Comparison of ENCODE assay signal across 8 cellular contexts in the genomic region with DNA sequence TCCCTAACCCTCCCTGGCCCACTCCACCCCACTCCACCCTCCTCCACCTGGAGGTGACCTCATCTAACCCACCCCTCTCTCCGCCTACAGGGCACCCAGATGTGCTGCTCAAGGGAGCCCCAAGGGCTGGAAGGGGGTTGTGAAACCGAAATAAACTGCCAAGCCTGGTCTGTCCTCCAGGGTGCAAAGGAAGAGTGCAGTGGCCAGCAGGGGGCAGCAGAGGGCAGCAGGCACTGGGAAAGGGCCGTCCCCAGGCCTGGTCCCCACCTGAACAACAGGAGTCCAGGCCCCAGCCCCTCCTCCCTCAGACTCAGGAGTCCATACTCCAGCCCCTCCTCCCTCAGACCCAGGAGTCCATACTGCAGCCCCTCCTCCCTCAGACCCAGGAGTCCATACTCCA. TPM values are rescaled to one million over a fixed set of nuclear protein-coding genes. Genes with fewer than 3 reads are reported as not detected.
A peak's percentile ranks its signal among the peaks of the same experiment; 100 is the strongest.
DNase-seq lines count a peak whose midpoint lies in the region; ATAC-seq lines count a peak whose summit lies in the region.

No MANE protein-coding gene starts in this region.

- H3K27ac ChIP-seq in caudate nucleus (ENCODE audit: low read depth, low read length): no peak overlapping the region

- ATAC-seq in HG02884 (IDR thresholded peaks at IDR 0.05; ENCODE audit: unreplicated experiment) (peak; percentile 55), left colon (peak; percentile 79), HG02852 (IDR thresholded peaks at IDR 0.05; ENCODE audit: unreplicated experiment) (no peak)

- intact Hi-C loops in left colon (cut with DNase I, micrococcal nuclease): loop anchor here in 1 of 2 donors (5.0 kb wide), 1 partner anchor 42 kb away; no protein-coding TSS in a partner anchor

- peak; percentile 80 for DNase-seq in ELR (ENCODE audit: low read depth)
- peak; percentile 62 for DNase-seq in NCI-H345 (lab: John Stamatoyannopoulos, UW)
- peak; percentile 88 for DNase-seq in activated CD4-positive, CD25-positive, alpha-beta regulatory T cell treated with anti-CD3 and anti-CD28 coated beads, Interleukin-2, amount 50 U/mL, for 72 hours
- DNase-seq in caudate nucleus (lab: John Stamatoyannopoulos, UW): peak in 46 of 61 donors; percentile 3 to 63 (median 26)
- peak; percentile 70 to 89 for DNase-seq in left colon
- DNase-seq in stimulated activated CD4-positive, alpha-beta T cell treated with anti-CD3 and anti-CD28 coated beads, TNF-alpha, amount 100 ng/mL, for 1 hour (ENCODE audit: low read depth in 3 of 3, low spot score in 1 of 3): peak; percentile 51 to 79 (median 65)

RNA-seq across cellular contexts. Expression of a gene that starts 8.4 kb away (rescaled TPM):
- total RNA-seq in left colon: 10 to 100 TPM; 21.4 to 21.7 TPM

RNA-seq across cellular contexts. Expression of a gene that starts 22.8 kb away (rescaled TPM):
- total RNA-seq in left colon: 10 to 100 TPM; 79.1 to 84.4 TPM

RNA-seq across cellular contexts. Expression of a gene that starts 45.6 kb away (rescaled TPM):
- total RNA-seq in left colon: 100 to 1,000 TPM; 112 to 125 TPM

RNA-seq across cellular contexts. Expression of a gene that starts 52.0 kb away (rescaled TPM):
- 100 to 1,000 TPM in 1 of 2 donors, 10 to 100 TPM in 1; 81.5 to 103 TPM for total RNA-seq in left colon

Comparison
In these comparisons a context has a peak if more than half of its experiments do, and no peak if none do; other contexts are left out.
1. DNase-seq: peak in every context shown above with its lines; median percentile 88 in activated CD4-positive, CD25-positive, alpha-beta regulatory T cell treated with anti-CD3 and anti-CD28 coated beads, Interleukin-2, amount 50 U/mL, for 72 hours; 80 in ELR; 80 in left colon; 65 in stimulated activated CD4-positive, alpha-beta T cell treated with anti-CD3 and anti-CD28 coated beads, TNF-alpha, amount 100 ng/mL, for 1 hour; 62 in NCI-H345; 26 in caudate nucleus.